ENCODE assay signal across 8 cellular contexts in the genomic region with DNA sequence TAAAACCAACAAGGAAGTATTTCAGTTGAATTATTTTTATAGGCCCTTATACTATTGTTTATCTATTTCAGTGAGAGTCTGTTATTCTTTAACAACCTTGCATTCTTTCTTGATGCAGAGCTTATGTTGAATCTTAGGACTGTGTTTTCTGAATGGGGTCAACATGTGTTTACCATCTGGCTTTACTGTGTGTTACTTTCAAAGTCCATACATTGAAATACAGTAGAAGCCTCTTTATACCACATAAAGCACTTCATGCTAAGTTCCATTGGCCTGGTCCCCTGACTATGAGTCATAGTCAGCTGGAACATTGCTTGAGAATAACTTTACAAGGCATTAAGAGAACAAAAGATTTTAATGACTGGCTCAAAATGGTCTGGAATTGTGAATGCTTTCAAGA.
A peak's percentile ranks its signal among the peaks of the same experiment; 100 is the strongest.
DNase-seq lines count a peak whose midpoint lies in the region; ATAC-seq and TF ChIP-seq lines count a peak whose summit lies in the region.

No MANE protein-coding gene starts in this region.

- H3K27ac ChIP-seq in gastroesophageal sphincter = peak overlapping the region; percentile 39 to 73 (median 58)

- CTCF ChIA-PET in WTC11 (lab: Charles Lee) = no interaction called here

- intact Hi-C loops in posterior vena cava (cut with DNase I) = no loop called here

- no peak overlapping the region for H3K4me3 ChIP-seq in gastroesophageal sphincter

- no peak overlapping the region for H3K4me3 Mint-ChIP-seq in WTC11

- TF ChIP-seq POLR2A in gastroesophageal sphincter (IDR thresholded peaks at IDR 0.05) = no peak

- H3K27me3 Mint-ChIP-seq in WTC11 (ENCODE audit: low read depth) = no peaks in the 10 kb centered on the region

- in situ Hi-C loops in SK-MEL-5 (cut with HindIII; ENCODE audit: low pct_unique_long_range_greater_than_20kb, low sequenced_read_pairs) = no loop called here

- H3K9me3 Mint-ChIP-seq in WTC11 = no peaks in the 10 kb centered on the region

- no peak for TF ChIP-seq EP300 in gastroesophageal sphincter (IDR thresholded peaks at IDR 0.05)

- no peaks in the 10 kb centered on the region for H3K36me3 ChIP-seq in gastroesophageal sphincter

- DNase-seq in ELR (ENCODE audit: low read depth) (peak; percentile 85), SK-MEL-5 (ENCODE audit: low read depth, low spot score) (peak; percentile 98), pulmonary artery endothelial cell (ENCODE audit: low read depth, low spot score) (peak; percentile 87), posterior vena cava (ENCODE audit: low spot score) (no peak), NK-92 (lab: John Stamatoyannopoulos, UW; ENCODE audit: unreplicated experiment) (no peak), WTC11 (ENCODE audit: low spot score) (no peak)

- H3K4me1 ChIP-seq in gastroesophageal sphincter = peaks cover 5 to 29% (median 10%) of the 10 kb centered on the region in 3 donors

- H3K36me3 Mint-ChIP-seq in WTC11 = no peaks in the 10 kb centered on the region

- H3K27me3 ChIP-seq in gastroesophageal sphincter = no peaks in the 10 kb centered on the region

- H3K4me1 Mint-ChIP-seq in WTC11 = peaks cover 8% of the 10 kb centered on the region

- no peak for TF ChIP-seq CTCF in gastroesophageal sphincter (IDR thresholded peaks at IDR 0.05)
- TF ChIP-seq CTCF in WTC11 (IDR thresholded peaks at IDR 0.05) = no peak

- H3K9me3 ChIP-seq in gastroesophageal sphincter = no peaks in the 10 kb centered on the region

- ATAC-seq in gastroesophageal sphincter (peak; percentile 66), WTC11 (no peak), esophagus mucosa (no peak)

- POLR2A ChIA-PET in WTC11 (lab: Charles Lee) = no interaction called here

- H3K27ac Mint-ChIP-seq in WTC11 = no peak overlapping the region; the same call in 1 of the 2 replicates

TF ChIP-seq in WTC11, 78 proteins besides CTCF, POLR2A, EP300 and RAD21 (continues in another document):
- TF ChIP-seq, protein P1, sequence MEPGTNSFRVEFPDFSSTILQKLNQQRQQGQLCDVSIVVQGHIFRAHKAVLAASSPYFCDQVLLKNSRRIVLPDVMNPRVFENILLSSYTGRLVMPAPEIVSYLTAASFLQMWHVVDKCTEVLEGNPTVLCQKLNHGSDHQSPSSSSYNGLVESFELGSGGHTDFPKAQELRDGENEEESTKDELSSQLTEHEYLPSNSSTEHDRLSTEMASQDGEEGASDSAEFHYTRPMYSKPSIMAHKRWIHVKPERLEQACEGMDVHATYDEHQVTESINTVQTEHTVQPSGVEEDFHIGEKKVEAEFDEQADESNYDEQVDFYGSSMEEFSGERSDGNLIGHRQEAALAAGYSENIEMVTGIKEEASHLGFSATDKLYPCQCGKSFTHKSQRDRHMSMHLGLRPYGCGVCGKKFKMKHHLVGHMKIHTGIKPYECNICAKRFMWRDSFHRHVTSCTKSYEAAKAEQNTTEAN (CRISPR knock-in tag; IDR thresholded peaks at IDR 0.05) = no peak
- TF ChIP-seq, protein P2, sequence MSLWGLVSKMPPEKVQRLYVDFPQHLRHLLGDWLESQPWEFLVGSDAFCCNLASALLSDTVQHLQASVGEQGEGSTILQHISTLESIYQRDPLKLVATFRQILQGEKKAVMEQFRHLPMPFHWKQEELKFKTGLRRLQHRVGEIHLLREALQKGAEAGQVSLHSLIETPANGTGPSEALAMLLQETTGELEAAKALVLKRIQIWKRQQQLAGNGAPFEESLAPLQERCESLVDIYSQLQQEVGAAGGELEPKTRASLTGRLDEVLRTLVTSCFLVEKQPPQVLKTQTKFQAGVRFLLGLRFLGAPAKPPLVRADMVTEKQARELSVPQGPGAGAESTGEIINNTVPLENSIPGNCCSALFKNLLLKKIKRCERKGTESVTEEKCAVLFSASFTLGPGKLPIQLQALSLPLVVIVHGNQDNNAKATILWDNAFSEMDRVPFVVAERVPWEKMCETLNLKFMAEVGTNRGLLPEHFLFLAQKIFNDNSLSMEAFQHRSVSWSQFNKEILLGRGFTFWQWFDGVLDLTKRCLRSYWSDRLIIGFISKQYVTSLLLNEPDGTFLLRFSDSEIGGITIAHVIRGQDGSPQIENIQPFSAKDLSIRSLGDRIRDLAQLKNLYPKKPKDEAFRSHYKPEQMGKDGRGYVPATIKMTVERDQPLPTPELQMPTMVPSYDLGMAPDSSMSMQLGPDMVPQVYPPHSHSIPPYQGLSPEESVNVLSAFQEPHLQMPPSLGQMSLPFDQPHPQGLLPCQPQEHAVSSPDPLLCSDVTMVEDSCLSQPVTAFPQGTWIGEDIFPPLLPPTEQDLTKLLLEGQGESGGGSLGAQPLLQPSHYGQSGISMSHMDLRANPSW (CRISPR knock-in tag; conservative IDR thresholded peaks at IDR 0.05; ENCODE audit: low read depth) = no peak
- TF ChIP-seq ESRRA (CRISPR knock-in tag; IDR thresholded peaks at IDR 0.05; ENCODE audit: borderline replicate concordance) (no peak), ZNF416 (CRISPR knock-in tag; IDR thresholded peaks at IDR 0.05) (no peak)
- TF ChIP-seq, protein P3, sequence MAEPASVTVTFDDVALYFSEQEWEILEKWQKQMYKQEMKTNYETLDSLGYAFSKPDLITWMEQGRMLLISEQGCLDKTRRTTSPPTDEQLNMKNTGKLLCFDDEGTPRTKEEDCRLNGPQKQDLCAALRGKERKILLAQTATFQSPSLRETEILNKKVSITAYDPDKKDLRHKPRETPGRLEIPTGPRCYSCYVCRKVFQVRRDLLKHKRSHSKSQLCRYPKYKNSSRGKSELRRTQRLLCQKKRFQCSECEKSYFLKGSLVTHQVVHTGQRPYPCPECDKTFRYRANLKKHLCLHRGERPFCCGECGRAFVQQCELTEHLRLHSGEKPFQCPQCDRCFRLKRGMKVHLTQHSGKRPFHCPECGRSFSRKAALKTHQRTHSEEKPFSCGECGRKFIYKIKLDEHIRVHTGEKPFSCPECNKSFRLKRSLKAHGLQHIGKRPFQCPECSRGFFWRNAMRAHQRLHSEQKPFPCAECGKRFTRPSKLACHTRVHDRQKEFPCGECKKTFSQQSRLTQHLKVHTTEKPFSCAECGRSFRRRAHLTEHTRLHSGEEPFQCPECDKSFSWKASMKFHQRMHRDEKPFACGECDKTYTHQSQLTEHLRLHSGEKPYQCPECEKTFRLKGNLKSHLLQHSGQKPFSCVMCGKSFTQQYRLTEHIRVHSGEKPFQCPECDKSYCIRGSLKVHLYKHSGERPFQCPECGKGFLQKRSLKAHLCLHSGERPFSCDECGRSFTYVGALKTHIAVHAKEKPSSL (CRISPR knock-in tag; conservative IDR thresholded peaks at IDR 0.05) = no peak
- TF ChIP-seq, protein P4, sequence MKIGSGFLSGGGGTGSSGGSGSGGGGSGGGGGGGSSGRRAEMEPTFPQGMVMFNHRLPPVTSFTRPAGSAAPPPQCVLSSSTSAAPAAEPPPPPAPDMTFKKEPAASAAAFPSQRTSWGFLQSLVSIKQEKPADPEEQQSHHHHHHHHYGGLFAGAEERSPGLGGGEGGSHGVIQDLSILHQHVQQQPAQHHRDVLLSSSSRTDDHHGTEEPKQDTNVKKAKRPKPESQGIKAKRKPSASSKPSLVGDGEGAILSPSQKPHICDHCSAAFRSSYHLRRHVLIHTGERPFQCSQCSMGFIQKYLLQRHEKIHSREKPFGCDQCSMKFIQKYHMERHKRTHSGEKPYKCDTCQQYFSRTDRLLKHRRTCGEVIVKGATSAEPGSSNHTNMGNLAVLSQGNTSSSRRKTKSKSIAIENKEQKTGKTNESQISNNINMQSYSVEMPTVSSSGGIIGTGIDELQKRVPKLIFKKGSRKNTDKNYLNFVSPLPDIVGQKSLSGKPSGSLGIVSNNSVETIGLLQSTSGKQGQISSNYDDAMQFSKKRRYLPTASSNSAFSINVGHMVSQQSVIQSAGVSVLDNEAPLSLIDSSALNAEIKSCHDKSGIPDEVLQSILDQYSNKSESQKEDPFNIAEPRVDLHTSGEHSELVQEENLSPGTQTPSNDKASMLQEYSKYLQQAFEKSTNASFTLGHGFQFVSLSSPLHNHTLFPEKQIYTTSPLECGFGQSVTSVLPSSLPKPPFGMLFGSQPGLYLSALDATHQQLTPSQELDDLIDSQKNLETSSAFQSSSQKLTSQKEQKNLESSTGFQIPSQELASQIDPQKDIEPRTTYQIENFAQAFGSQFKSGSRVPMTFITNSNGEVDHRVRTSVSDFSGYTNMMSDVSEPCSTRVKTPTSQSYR (CRISPR knock-in tag; IDR thresholded peaks at IDR 0.05) = no peak
- TF ChIP-seq, protein P5, sequence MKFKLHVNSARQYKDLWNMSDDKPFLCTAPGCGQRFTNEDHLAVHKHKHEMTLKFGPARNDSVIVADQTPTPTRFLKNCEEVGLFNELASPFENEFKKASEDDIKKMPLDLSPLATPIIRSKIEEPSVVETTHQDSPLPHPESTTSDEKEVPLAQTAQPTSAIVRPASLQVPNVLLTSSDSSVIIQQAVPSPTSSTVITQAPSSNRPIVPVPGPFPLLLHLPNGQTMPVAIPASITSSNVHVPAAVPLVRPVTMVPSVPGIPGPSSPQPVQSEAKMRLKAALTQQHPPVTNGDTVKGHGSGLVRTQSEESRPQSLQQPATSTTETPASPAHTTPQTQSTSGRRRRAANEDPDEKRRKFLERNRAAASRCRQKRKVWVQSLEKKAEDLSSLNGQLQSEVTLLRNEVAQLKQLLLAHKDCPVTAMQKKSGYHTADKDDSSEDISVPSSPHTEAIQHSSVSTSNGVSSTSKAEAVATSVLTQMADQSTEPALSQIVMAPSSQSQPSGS (CRISPR knock-in tag; IDR thresholded peaks at IDR 0.05; ENCODE audit: borderline replicate concordance, low read depth) = no peak
- TF ChIP-seq, protein P6, sequence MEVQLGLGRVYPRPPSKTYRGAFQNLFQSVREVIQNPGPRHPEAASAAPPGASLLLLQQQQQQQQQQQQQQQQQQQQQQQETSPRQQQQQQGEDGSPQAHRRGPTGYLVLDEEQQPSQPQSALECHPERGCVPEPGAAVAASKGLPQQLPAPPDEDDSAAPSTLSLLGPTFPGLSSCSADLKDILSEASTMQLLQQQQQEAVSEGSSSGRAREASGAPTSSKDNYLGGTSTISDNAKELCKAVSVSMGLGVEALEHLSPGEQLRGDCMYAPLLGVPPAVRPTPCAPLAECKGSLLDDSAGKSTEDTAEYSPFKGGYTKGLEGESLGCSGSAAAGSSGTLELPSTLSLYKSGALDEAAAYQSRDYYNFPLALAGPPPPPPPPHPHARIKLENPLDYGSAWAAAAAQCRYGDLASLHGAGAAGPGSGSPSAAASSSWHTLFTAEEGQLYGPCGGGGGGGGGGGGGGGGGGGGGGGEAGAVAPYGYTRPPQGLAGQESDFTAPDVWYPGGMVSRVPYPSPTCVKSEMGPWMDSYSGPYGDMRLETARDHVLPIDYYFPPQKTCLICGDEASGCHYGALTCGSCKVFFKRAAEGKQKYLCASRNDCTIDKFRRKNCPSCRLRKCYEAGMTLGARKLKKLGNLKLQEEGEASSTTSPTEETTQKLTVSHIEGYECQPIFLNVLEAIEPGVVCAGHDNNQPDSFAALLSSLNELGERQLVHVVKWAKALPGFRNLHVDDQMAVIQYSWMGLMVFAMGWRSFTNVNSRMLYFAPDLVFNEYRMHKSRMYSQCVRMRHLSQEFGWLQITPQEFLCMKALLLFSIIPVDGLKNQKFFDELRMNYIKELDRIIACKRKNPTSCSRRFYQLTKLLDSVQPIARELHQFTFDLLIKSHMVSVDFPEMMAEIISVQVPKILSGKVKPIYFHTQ (CRISPR knock-in tag; IDR thresholded peaks at IDR 0.05) = no peak

Comparison
In these comparisons a context has a peak if more than half of its experiments do, and no peak if none do; other contexts are left out.
1. DNase-seq: peak in ELR (single experiment), SK-MEL-5 (single experiment) and pulmonary artery endothelial cell (single experiment); none in posterior vena cava (single experiment), NK-92 (single experiment) and WTC11 (single experiment).